In genomic region chr21:33801424-33802405, GRCh38 we compare ENCODE assay signal across 8 cellular contexts.
DNase-seq lines count a peak whose midpoint lies in the region; ATAC-seq and TF ChIP-seq lines count a peak whose summit lies in the region.

No MANE protein-coding gene starts in this region.

- H3K4me3 ChIP-seq in H7 (ENCODE audit: insufficient read depth, low read depth, low read length) (no peak overlapping the region), choroid plexus epithelial cell (ENCODE audit: low read depth, low read length) (no peak overlapping the region)

- no peaks in the 10 kb centered on the region for H3K36me3 Mint-ChIP-seq in CD4-positive, alpha-beta T cell (ENCODE audit: low read depth)

- no peak overlapping the region for H3K4me3 Mint-ChIP-seq in CD4-positive, alpha-beta T cell

- no peaks in the 10 kb centered on the region for H3K9me3 Mint-ChIP-seq in CD4-positive, alpha-beta T cell

- H3K27ac Mint-ChIP-seq in CD4-positive, alpha-beta T cell: no peak overlapping the region

- H3K27me3 ChIP-seq in H7 (ENCODE audit: control insufficient read depth, insufficient read depth, low read length): no peaks in the 10 kb centered on the region
- no peaks in the 10 kb centered on the region for H3K27me3 ChIP-seq in CD4-positive, alpha-beta T cell (ENCODE audit: control insufficient read depth, insufficient read depth, low read length)

- ATAC-seq in HG03175 (IDR thresholded peaks at IDR 0.05; ENCODE audit: unreplicated experiment) (no peak), HG02571 (IDR thresholded peaks at IDR 0.05; ENCODE audit: unreplicated experiment) (no peak), HG02588 (IDR thresholded peaks at IDR 0.05; ENCODE audit: unreplicated experiment) (no peak)
- no peak for ATAC-seq in CD4-positive, alpha-beta T cell (ENCODE audit: poor library complexity)

- intact Hi-C loops in CD4-positive, alpha-beta T cell (cut with DNase I, micrococcal nuclease): no loop called here

- no peak for TF ChIP-seq CTCF in choroid plexus epithelial cell (conservative IDR thresholded peaks at IDR 0.05; ENCODE audit: low read depth, low read length)
- no peak for TF ChIP-seq CTCF in CD4-positive, alpha-beta T cell (IDR thresholded peaks at IDR 0.05)

- DNase-seq in H7 (peak; percentile 41), NCI-H2171 (lab: John Stamatoyannopoulos, UW) (peak; percentile 89), choroid plexus epithelial cell (ENCODE audit: low read depth) (peak; percentile 74), renal cortical epithelial cell (ENCODE audit: low read depth) (peak; percentile 84)
- no peak for DNase-seq in CD4-positive, alpha-beta T cell

- H3K27ac ChIP-seq in CD4-positive, alpha-beta T cell (ENCODE audit: low read depth, low read length): no peak overlapping the region

- CTCF ChIA-PET in CD4-positive, alpha-beta T cell (lab: Charles Lee): no interaction called here

- H3K36me3 ChIP-seq in H7 (replicated peaks; ENCODE audit: control insufficient read depth, insufficient read depth, low read length): peaks cover 5% of the 10 kb centered on the region

- no peaks in the 10 kb centered on the region for H3K4me1 Mint-ChIP-seq in CD4-positive, alpha-beta T cell (ENCODE audit: low read depth)

- H3K9me3 ChIP-seq in CD4-positive, alpha-beta T cell (ENCODE audit: control insufficient read depth, low read length): no peaks in the 10 kb centered on the region

- POLR2A ChIA-PET in CD4-positive, alpha-beta T cell (lab: Charles Lee): no interaction called here

- no peaks in the 10 kb centered on the region for H3K27me3 Mint-ChIP-seq in CD4-positive, alpha-beta T cell

Comparison
In these comparisons a context has a peak if more than half of its experiments do, and no peak if none do; other contexts are left out.
1. DNase-seq: peak in H7 (single experiment), NCI-H2171 (single experiment), choroid plexus epithelial cell (single experiment) and renal cortical epithelial cell (single experiment); none in CD4-positive, alpha-beta T cell (0 of 10).